In the genomic region with DNA sequence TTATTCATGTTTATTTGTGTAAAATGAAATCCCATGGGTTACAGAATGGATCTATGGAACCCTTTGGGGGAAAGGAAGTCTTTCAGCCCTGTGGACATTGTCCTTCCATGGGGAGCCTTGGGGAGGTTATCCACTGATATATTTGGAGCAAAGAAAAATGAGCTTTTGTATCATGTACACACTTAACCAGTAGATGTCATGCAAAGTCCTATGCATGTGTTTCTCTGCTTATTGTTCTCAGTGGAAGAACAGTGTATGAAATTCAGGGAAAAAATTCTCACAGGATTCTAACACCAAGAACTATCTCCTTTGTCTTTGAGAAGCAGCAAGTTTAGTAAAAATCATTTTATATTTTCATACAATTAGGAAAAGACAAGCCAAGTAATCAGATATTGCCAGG, we compare ENCODE assay signal across 10 cellular contexts.
DNase-seq lines count a peak whose midpoint lies in the region; ATAC-seq and TF ChIP-seq lines count a peak whose summit lies in the region.
"Had no signal": no experiment of that assay in that cellular context is flagged by ENCODE, and none has a peak within 500 bp of the region (broad histone marks: within the 10 kb centered on the region; RNA-seq: fewer than 3 reads in every experiment).

No MANE protein-coding gene starts in this region.

- no peaks in the 10 kb centered on the region for H3K79me2 ChIP-seq in DND-41 (ENCODE audit: insufficient read depth, low read length)

- peak overlapping the region; percentile 51 for H3K4me2 ChIP-seq in BLaER1
- no peak overlapping the region for H3K4me2 ChIP-seq in DND-41 (ENCODE audit: insufficient read depth, low read length)

- H3K27me3 ChIP-seq in BLaER1 (no peaks in the 10 kb centered on the region), DND-41 (ENCODE audit: insufficient read depth, low read length, poor library complexity) (no peaks in the 10 kb centered on the region), foreskin keratinocyte (peaks cover 3% of the 10 kb centered on the region), gastrocnemius medialis (no peaks in the 10 kb centered on the region)

- H2AFZ ChIP-seq in DND-41 (ENCODE audit: low read depth, low read length), result no peak overlapping the region

- H3K4me3 ChIP-seq in BLaER1, result no peak overlapping the region
- no peak overlapping the region for H3K4me3 ChIP-seq in DND-41 (ENCODE audit: low read depth in 1 of 2, low read length in 2 of 2)
- H3K4me3 ChIP-seq in gastrocnemius medialis, result no peak overlapping the region
- H3K4me3 ChIP-seq: esophagus muscularis mucosa, SK-N-MC had no signal

- ATAC-seq in DND-41 (ENCODE audit: insufficient read depth, low read depth) (no peak), foreskin keratinocyte (no peak), gastrocnemius medialis (no peak), GM18873 (IDR thresholded peaks at IDR 0.05; ENCODE audit: low FRiP score, unreplicated experiment) (no peak)

- H4K20me1 ChIP-seq in BLaER1, result no peaks in the 10 kb centered on the region
- H4K20me1 ChIP-seq in DND-41 (ENCODE audit: insufficient read depth, low read length), result no peaks in the 10 kb centered on the region

- H3K9me3 ChIP-seq in BLaER1 (no peaks in the 10 kb centered on the region), DND-41 (ENCODE audit: insufficient read depth, low read length, severe bottlenecking) (no peaks in the 10 kb centered on the region), gastrocnemius medialis (no peaks in the 10 kb centered on the region)
- H3K9me3 ChIP-seq: esophagus muscularis mucosa had no signal

- no peak overlapping the region for H3K27ac ChIP-seq in BLaER1
- H3K27ac ChIP-seq in DND-41 (ENCODE audit: low read length), result no peak overlapping the region
- H3K27ac ChIP-seq in foreskin keratinocyte, result no peak overlapping the region
- H3K27ac ChIP-seq in gastrocnemius medialis, result no peak overlapping the region
- H3K27ac ChIP-seq: esophagus muscularis mucosa, SK-N-MC had no signal

- in situ Hi-C loops in gastrocnemius medialis (cut with MboI; ENCODE audit: low sequenced_read_pairs in 4 of 4), result no loop called here
- in situ Hi-C loops in KBM-7 (cut with MboI; ENCODE audit: low pct_unique_long_range_greater_than_20kb, low sequenced_read_pairs), result no loop called here

- peaks cover 13% of the 10 kb centered on the region for H3K4me1 ChIP-seq in BLaER1
- H3K4me1 ChIP-seq in DND-41 (ENCODE audit: insufficient read depth, low read length), result peaks cover 14% of the 10 kb centered on the region
- peaks cover 11% of the 10 kb centered on the region for H3K4me1 ChIP-seq in foreskin keratinocyte
- no peaks in the 10 kb centered on the region for H3K4me1 ChIP-seq in gastrocnemius medialis
- H3K4me1 ChIP-seq: esophagus muscularis mucosa had no signal

- TF ChIP-seq POLR2A in gastrocnemius medialis (IDR thresholded peaks at IDR 0.05), result no peak

- no peak for DNase-seq in DND-41
- peak; percentile 51 for DNase-seq in OCI-M1 (lab: John Stamatoyannopoulos, UW)
- DNase-seq in foreskin keratinocyte, result peak in 1 of 2 donors; percentile 5
- no peak for DNase-seq in gastrocnemius medialis
- DNase-seq in KBM-7, result no peak
- DNase-seq in DMS153 (lab: John Stamatoyannopoulos, UW), result no peak

- TF ChIP-seq CTCF in DND-41 (IDR thresholded peaks at IDR 0.05; ENCODE audit: borderline replicate concordance, extremely low read depth, low read length, poor library complexity, severe bottlenecking) (peak; percentile 37), foreskin keratinocyte (conservative IDR thresholded peaks at IDR 0.05) (peak; percentile 54), gastrocnemius medialis (IDR thresholded peaks at IDR 0.05 in 4 of 5, conservative IDR thresholded peaks at IDR 0.05 in 1 of 5) (no peak)

- no peaks in the 10 kb centered on the region for H3K36me3 ChIP-seq in BLaER1
- H3K36me3 ChIP-seq in DND-41 (ENCODE audit: insufficient read depth, low read length), result no peaks in the 10 kb centered on the region
- no peaks in the 10 kb centered on the region for H3K36me3 ChIP-seq in gastrocnemius medialis
- H3K36me3 ChIP-seq: esophagus muscularis mucosa had no signal

- H3K9ac ChIP-seq in BLaER1 (no peak overlapping the region), DND-41 (ENCODE audit: low read depth, low read length) (no peak overlapping the region)

- intact Hi-C loops in gastrocnemius medialis (cut with DNase I; ENCODE audit: low total_unique reads), result no loop called here

Comparison
In these comparisons a context has a peak if more than half of its experiments do, and no peak if none do; other contexts are left out.
1. CTCF ChIP-seq: peak in DND-41 (single experiment) and foreskin keratinocyte (single experiment); none in gastrocnemius medialis (0 of 5).